Comparison of ENCODE assay signal across 23 cellular contexts in the genomic region with DNA sequence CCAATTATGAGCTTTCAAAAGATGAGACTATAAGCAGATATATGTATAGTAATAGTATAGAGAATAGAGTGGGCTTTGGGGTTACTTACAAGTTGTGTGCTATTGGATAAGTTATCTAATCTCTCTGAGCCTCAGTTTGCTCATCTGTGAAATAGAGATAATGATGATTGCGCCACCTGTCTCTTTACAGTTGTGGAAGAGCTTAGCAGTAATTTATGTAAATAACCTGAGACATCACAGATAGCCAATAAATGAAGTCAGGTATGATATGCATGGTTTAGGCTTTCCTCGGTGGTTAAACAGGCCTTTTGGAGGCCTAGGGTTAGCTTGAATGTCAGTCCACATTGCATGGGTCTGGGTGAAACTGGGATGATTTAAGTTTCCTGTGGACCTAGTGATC. TPM values are rescaled to one million over a fixed set of nuclear protein-coding genes. Genes with fewer than 3 reads are reported as not detected.
DNase-seq lines count a peak whose midpoint lies in the region; ATAC-seq, FAIRE-seq and TF ChIP-seq lines count a peak whose summit lies in the region.
"Had no signal": no experiment of that assay in that cellular context is flagged by ENCODE, and none has a peak within 500 bp of the region (broad histone marks: within the 10 kb centered on the region; RNA-seq: fewer than 3 reads in every experiment).

No MANE protein-coding gene starts in this region.

- H3K9ac ChIP-seq in adipocyte (ENCODE audit: low read length) = peak overlapping the region; percentile 50
- H3K9ac ChIP-seq: BLaER1 treated with 17β-estradiol and CSF1 and Interleukin-3, amounts not matched to agents 10 nM and 100 nM had no signal

- no peak for TF ChIP-seq EP300 in A549 (IDR thresholded peaks at IDR 0.05)

- FAIRE-seq in A549 (lab: Jason Lieb, UNC) = no peak

- no peaks in the 10 kb centered on the region for H3K9me3 Mint-ChIP-seq in activated T-cell treated with anti-CD3 and anti-CD28 coated beads, Interleukin-2, amount 50 U/mL, for 24 hours
- H3K9me3 Mint-ChIP-seq: CD4-positive, alpha-beta memory T cell had no signal

- peaks cover 34% of the 10 kb centered on the region for H3K27me3 Mint-ChIP-seq in activated T-cell treated with anti-CD3 and anti-CD28 coated beads, Interleukin-2, amount 50 U/mL, for 24 hours

- POLR2A ChIA-PET in A549 (lab: Yijun Ruan, JAX) = no interaction called here

- no peaks in the 10 kb centered on the region for H3K27me3 ChIP-seq in ACC112 (ENCODE audit: insufficient read depth, low read length)
- H3K27me3 ChIP-seq in adipocyte (replicated peaks; ENCODE audit: control insufficient read depth, insufficient read depth, low read length) = no peaks in the 10 kb centered on the region
- H3K27me3 ChIP-seq in thoracic aorta (replicated peaks; ENCODE audit: insufficient read depth) = no peaks in the 10 kb centered on the region
- H3K27me3 ChIP-seq: BLaER1 treated with 17β-estradiol and CSF1 and Interleukin-3, amounts not matched to agents 10 nM and 100 nM had no signal

- H3K4me1 ChIP-seq in A549 (peaks cover 64% of the 10 kb centered on the region), ACC112 (ENCODE audit: control insufficient read depth, insufficient read depth, low read length, unreplicated experiment) (peaks cover 65% of the 10 kb centered on the region), adipocyte (ENCODE audit: control insufficient read depth, insufficient read depth, low read length) (peaks cover 67% of the 10 kb centered on the region), thoracic aorta (ENCODE audit: control insufficient read depth in 1 of 2, low read depth in 2 of 2) (peaks cover 37 to 66% of the 10 kb centered on the region in 2 donors)

- no peak for TF ChIP-seq RAD21 in A549 (conservative IDR thresholded peaks at IDR 0.05 in 1 of 2, IDR thresholded peaks at IDR 0.05 in 1 of 2)

- DNase-seq in A549 (ENCODE audit: low read depth in 1 of 2, low spot score in 1 of 2) = no peak
- no peak for DNase-seq in adipocyte (ENCODE audit: low read depth)
- DNase-seq in thoracic aorta (ENCODE audit: low spot score) = no peak
- DNase-seq in cortex of kidney (lab: John Stamatoyannopoulos, UW) = no peak
- DNase-seq in activated T-cell treated with anti-CD3 and anti-CD28 coated beads, Interleukin-2, amount 50 U/mL, for 24 hours = no peak
- DNase-seq: Caco-2; CD4-positive, alpha-beta memory T cell; DMS 273 treated with DMSO at 0.1 percent for 48 hours; DMS79 treated with DMSO at 0.1 percent for 48 hours; GOT3; HCEC 1CT; Kasumi-1; MM.1S; NCI-H1048; NCI-H1417 treated with DMSO at 0.1 percent for 48 hours; NCI-H187 treated with DMSO at 0.1 percent for 48 hours; NCI-H2107; NCI-H446 treated with DMSO at 0.1 percent for 48 hours; NCI-H748 treated with DMSO at 0.1 percent for 48 hours had no signal

- no peaks in the 10 kb centered on the region for H3K4me1 Mint-ChIP-seq in activated T-cell treated with anti-CD3 and anti-CD28 coated beads, Interleukin-2, amount 50 U/mL, for 24 hours (ENCODE audit: low read depth)
- H3K4me1 Mint-ChIP-seq: CD4-positive, alpha-beta memory T cell had no signal

- no peaks in the 10 kb centered on the region for H3K9me3 ChIP-seq in A549
- H3K9me3 ChIP-seq in adipocyte (ENCODE audit: control insufficient read depth, low read length) = no peaks in the 10 kb centered on the region
- H3K9me3 ChIP-seq in thoracic aorta = no peaks in the 10 kb centered on the region
- H3K9me3 ChIP-seq: BLaER1 treated with 17β-estradiol and CSF1 and Interleukin-3, amounts not matched to agents 10 nM and 100 nM; Caco-2 had no signal

- H3K4me3 Mint-ChIP-seq in activated T-cell treated with anti-CD3 and anti-CD28 coated beads, Interleukin-2, amount 50 U/mL, for 24 hours = no peak overlapping the region
- H3K4me3 Mint-ChIP-seq: CD4-positive, alpha-beta memory T cell had no signal

- no peak overlapping the region for H2AFZ ChIP-seq in ACC112 (ENCODE audit: low read length, unreplicated experiment)

- H3K36me3 ChIP-seq in ACC112 (ENCODE audit: insufficient read depth, low read length) (no peaks in the 10 kb centered on the region), adipocyte (ENCODE audit: control insufficient read depth, insufficient read depth, low read length, severe bottlenecking) (no peaks in the 10 kb centered on the region), thoracic aorta (no peaks in the 10 kb centered on the region)
- H3K36me3 ChIP-seq: BLaER1 treated with 17β-estradiol and CSF1 and Interleukin-3, amounts not matched to agents 10 nM and 100 nM had no signal

- H3K79me2 ChIP-seq in ACC112 (ENCODE audit: control insufficient read depth, insufficient read depth, low read length, unreplicated experiment) = no peaks in the 10 kb centered on the region

- TF ChIP-seq POLR2A in A549 (IDR thresholded peaks at IDR 0.05; ENCODE audit: low read length) = no peak

- H3K27ac Mint-ChIP-seq in activated T-cell treated with anti-CD3 and anti-CD28 coated beads, Interleukin-2, amount 50 U/mL, for 24 hours = no peak overlapping the region
- H3K27ac Mint-ChIP-seq: CD4-positive, alpha-beta memory T cell had no signal

- peak overlapping the region; percentile 87; the same call in 2 of the 3 replicates for H3K4me2 ChIP-seq in A549
- H3K4me2 ChIP-seq: BLaER1 treated with 17β-estradiol and CSF1 and Interleukin-3, amounts not matched to agents 10 nM and 100 nM had no signal

- H3K36me3 Mint-ChIP-seq in activated T-cell treated with anti-CD3 and anti-CD28 coated beads, Interleukin-2, amount 50 U/mL, for 24 hours (ENCODE audit: low read depth) = no peaks in the 10 kb centered on the region
- H3K36me3 Mint-ChIP-seq: CD4-positive, alpha-beta memory T cell had no signal

- 83% methylated on average over 2 of the region's 2 CpGs for WGBS in A549 (ENCODE audit: missing lambda C conversion rate)

- TF ChIP-seq CTCF in A549 (IDR thresholded peaks at IDR 0.05) (no peak), thoracic aorta (IDR thresholded peaks at IDR 0.05) (no peak)

- H3K4me3 ChIP-seq in A549 (no peak overlapping the region), ACC112 (ENCODE audit: low read depth, low read length) (no peak overlapping the region), adipocyte (ENCODE audit: low read length) (no peak overlapping the region), thoracic aorta (no peak overlapping the region)
- H3K4me3 ChIP-seq: BLaER1 treated with 17β-estradiol and CSF1 and Interleukin-3, amounts not matched to agents 10 nM and 100 nM had no signal

- peak overlapping the region; percentile 84 to 91; a peak in 5 of 6 replicates for H3K27ac ChIP-seq in A549
- H3K27ac ChIP-seq in ACC112 (ENCODE audit: low read depth, low read length) = peak overlapping the region; percentile 45; the same call in 1 of the 2 replicates
- peak overlapping the region; percentile 86 to 88 for H3K27ac ChIP-seq in thoracic aorta
- H3K27ac ChIP-seq: BLaER1 treated with 17β-estradiol and CSF1 and Interleukin-3, amounts not matched to agents 10 nM and 100 nM; RWPE1 had no signal

- ATAC-seq in A549 (no peak), thoracic aorta (ENCODE audit: insufficient number of reproducible peaks, low FRiP score, low read depth) (no peak), GM21529 (IDR thresholded peaks at IDR 0.05; ENCODE audit: unreplicated experiment) (no peak)

- CTCF ChIA-PET in A549 (lab: Yijun Ruan, JAX) = interaction anchor here (1.0 to 1.3 kb wide), 2 partner anchors 22 to 43 kb away, joined by 3 to 4 read pairs; no protein-coding TSS in a partner anchor

TF ChIP-seq in A549, 52 proteins besides CTCF, POLR2A, EP300 and RAD21:
- TF ChIP-seq CEBPB (IDR thresholded peaks at IDR 0.05) = peak in 1 of 2 experiments; percentile 49; a peak in 1 of 4 replicates
- no peak for TF ChIP-seq ZNF302 (CRISPR knock-in tag; IDR thresholded peaks at IDR 0.05)
- TF ChIP-seq CBX2 (IDR thresholded peaks at IDR 0.05; ENCODE audit: borderline replicate concordance, low read depth) = no peak

RNA-seq across cellular contexts. Expression of gene SCUBE3, which starts 29.8 kb away (rescaled TPM):
- polyA plus RNA-seq in A549 (2011; rRNA removed) (0.06 and 0.09 TPM in 2 replicates), A549 (2017; fragmentation: RNase III; extraction: RNeasy Plus Mini Kit Qiagen cat#74134 plus additional on column Dnase treatment) (0.07 to 0.13 TPM (median 0.09 TPM) in 3 replicates)
- polyA plus RNA-seq in A549 (2012; cell fraction: cytosol; rRNA removed) = 0.03 and 0.05 TPM in 2 replicates
- polyA plus RNA-seq in A549 (2012; cell fraction: nucleus; rRNA removed) = 0.11 TPM in 2 replicates
- 0.04 and 0.15 TPM in 2 replicates for polyA minus RNA-seq in A549 (2011; rRNA and poly(A)+ RNA removed)
- total RNA-seq in thoracic aorta = 100 to 1,000 TPM in 1 of 2 donors, 10 to 100 TPM in 1; 75.6 to 101 TPM
- total RNA-seq: CD4-positive, alpha-beta memory T cell had no signal

RNA-seq across cellular contexts. Expression of gene TCP11, which starts 42.8 kb away (rescaled TPM):
- polyA plus RNA-seq in A549 (2011; rRNA removed) (0.06 and 0.11 TPM in 2 replicates), A549 (2017; fragmentation: RNase III; extraction: RNeasy Plus Mini Kit Qiagen cat#74134 plus additional on column Dnase treatment) (not detected in 3 replicates)
- 0.04 TPM in 1 of 2 replicates, not detected in the other for polyA plus RNA-seq in A549 (2012; cell fraction: cytosol; rRNA removed)
- polyA plus RNA-seq in A549 (2012; cell fraction: nucleus; rRNA removed) = not detected in 2 replicates
- polyA minus RNA-seq in A549 (2011; rRNA and poly(A)+ RNA removed) = 0.21 TPM in 1 of 2 replicates, not detected in the other
- not detected for total RNA-seq in thoracic aorta
- total RNA-seq: Caco-2; CD4-positive, alpha-beta memory T cell had no signal
- polyA plus RNA-seq: CD4-positive, alpha-beta memory T cell had no signal
